In genomic region chr2:134232868-134233732, GRCh38 we compare ENCODE assay signal across 8 cellular contexts. TPM values are rescaled to one million over a fixed set of nuclear protein-coding genes. Genes with fewer than 3 reads are reported as not detected.
DNase-seq lines count a peak whose midpoint lies in the region; ATAC-seq, FAIRE-seq and TF ChIP-seq lines count a peak whose summit lies in the region.

No MANE protein-coding gene starts in this region.

- no peak for FAIRE-seq in K562 (lab: Jason Lieb, UNC)

- no peak for TF ChIP-seq RAD21 in K562 (CRISPR knock-in tag; conservative IDR thresholded peaks at IDR 0.05 in 1 of 2, IDR thresholded peaks at IDR 0.05 in 1 of 2)

- no peaks in the 10 kb centered on the region for H3K36me3 ChIP-seq in K562 (ENCODE audit: control insufficient read depth, insufficient read depth, low read length)

- H4K20me1 ChIP-seq in K562 (replicated peaks; ENCODE audit: control insufficient read depth, insufficient read depth, low read length), result no peaks in the 10 kb centered on the region

- no peaks in the 10 kb centered on the region for H3K9me1 ChIP-seq in K562 (ENCODE audit: control insufficient read depth, insufficient read depth, low read length)

- H3K4me2 ChIP-seq in K562 (ENCODE audit: insufficient read depth, low read length), result no peak overlapping the region

- no peaks in the 10 kb centered on the region for H3K27me3 ChIP-seq in HL-60 (ENCODE audit: insufficient read depth, poor library complexity, severe bottlenecking)
- H3K27me3 ChIP-seq in K562 (ENCODE audit: control insufficient read depth in 2 of 2, insufficient read depth in 2 of 2, low read length in 2 of 2), result no peaks in the 10 kb centered on the region

- H3K79me2 ChIP-seq in K562 (ENCODE audit: control insufficient read depth, insufficient read depth, low read length), result no peaks in the 10 kb centered on the region

- intact Hi-C loops in K562 (cut with micrococcal nuclease), result no loop called here

- TF ChIP-seq POLR2A in K562 (conservative IDR thresholded peaks at IDR 0.05), result no peak

- no TSS peak for BruUV-seq in K562 (replicated peaks; lab: Mats Ljungman, UMichigan)

- POLR2A ChIA-PET in K562 (lab: Yijun Ruan, JAX), result no interaction called here

- H3K9me3 ChIP-seq in K562 (replicated peaks; ENCODE audit: control insufficient read depth, insufficient read depth, low read depth, low read length), result peaks cover under 1% of the 10 kb centered on the region; the same call in 1 of the 2 replicates

- no peak overlapping the region for H3K27ac Mint-ChIP-seq in osteocyte (ENCODE audit: unreplicated experiment)

- H3K4me1 ChIP-seq in K562 (replicated peaks in 1 of 2; ENCODE audit: control insufficient read depth in 2 of 2, insufficient read depth in 2 of 2, low read length in 2 of 2), result peaks cover 0 to 8% of the 10 kb centered on the region in 2 experiments; a peak in 1 of 5 replicates

- WGBS in K562 (ENCODE audit: insufficient coverage, low coverage, missing lambda C conversion rate), result 42% methylated on average over 2 of the region's 2 CpGs

- H3K4me3 Mint-ChIP-seq in osteocyte (ENCODE audit: unreplicated experiment), result no peak overlapping the region

- no peak overlapping the region for H3K9ac ChIP-seq in K562 (ENCODE audit: insufficient read depth in 1 of 2, low read depth in 2 of 2, low read length in 2 of 2)

- peaks cover 11% of the 10 kb centered on the region for H3K9me3 Mint-ChIP-seq in osteocyte (ENCODE audit: unreplicated experiment)

- no peaks in the 10 kb centered on the region for H3K36me3 Mint-ChIP-seq in osteocyte (ENCODE audit: unreplicated experiment)

- CTCF ChIA-PET in K562 (lab: Yijun Ruan, JAX; ENCODE audit: low intra/inter-chr PET ratio), result no interaction called here

- no peak for TF ChIP-seq CTCF in HL-60 (IDR thresholded peaks at IDR 0.05; ENCODE audit: insufficient read depth, low read length)
- TF ChIP-seq CTCF in K562 (IDR thresholded peaks at IDR 0.05 in 2 of 3, conservative IDR thresholded peaks at IDR 0.05 in 1 of 3; ENCODE audit: insufficient read depth in 2 of 3, low read depth in 1 of 3, low read length in 3 of 3), result no peak
- no peak for TF ChIP-seq CTCF in osteocyte (IDR thresholded peaks at IDR 0.05)

- no peak for TF ChIP-seq EP300 in K562 (IDR thresholded peaks at IDR 0.05; ENCODE audit: low read length)

- no peak overlapping the region for H3K4me3 ChIP-seq in HL-60 (replicated peaks; ENCODE audit: insufficient read depth, low read length)
- H3K4me3 ChIP-seq in K562, result no peak overlapping the region

- H3K27me3 Mint-ChIP-seq in osteocyte (ENCODE audit: unreplicated experiment), result no peaks in the 10 kb centered on the region

- H2AFZ ChIP-seq in K562 (ENCODE audit: low read depth, low read length), result no peak overlapping the region

- peaks cover 15% of the 10 kb centered on the region for H3K4me1 Mint-ChIP-seq in osteocyte (ENCODE audit: unreplicated experiment)

- DNase-seq in GF-D8 (lab: John Stamatoyannopoulos, UW), result peak; percentile 50
- DNase-seq in HL-60 (ENCODE audit: low read depth in 1 of 2, low spot score in 1 of 2), result peak; percentile 21 to 36
- DNase-seq in K562 (ENCODE audit: extremely low read depth in 1 of 4, low spot score in 3 of 4), result no peak
- DNase-seq in NCI-H2227 (lab: John Stamatoyannopoulos, UW; ENCODE audit: unreplicated experiment), result no peak
- DNase-seq in RKO (ENCODE audit: low spot score), result no peak
- no peak for DNase-seq in cortex of kidney (lab: John Stamatoyannopoulos, UW)
- DNase-seq in osteocyte (ENCODE audit: extremely low spot score, unreplicated experiment), result no peak

- in situ Hi-C loops in K562 (cut with MboI), result no loop called here

- peak; percentile 47 for ATAC-seq in GM21390 (IDR thresholded peaks at IDR 0.05; ENCODE audit: unreplicated experiment)
- no peak for ATAC-seq in K562

- H3K27ac ChIP-seq in HL-60 (replicated peaks) (peak overlapping the region; percentile 32), K562 (ENCODE audit: extremely low read depth, low read depth, low read length) (no peak overlapping the region)

TF ChIP-seq in K562, 482 proteins besides CTCF, POLR2A, EP300 and RAD21:
- TF ChIP-seq MAFK (IDR thresholded peaks at IDR 0.05; ENCODE audit: low read length) (no peak), C11orf30 (IDR thresholded peaks at IDR 0.05; ENCODE audit: low read depth) (0 out of 2 replicates have a peak, but pooled peaks have one; percentile 13), ZNF316 (IDR thresholded peaks at IDR 0.05) (0 out of 2 replicates have a peak, but pooled peaks have one; percentile 14)
TF ChIP-seq in K562: peak in this region for 2.

RNA-seq across cellular contexts. Expression of gene MGAT5, which starts 20.8 kb away (rescaled TPM):
- 26.5 and 52.3 TPM in 2 replicates for total RNA-seq in K562 (2011; cell fraction: chromatin; rRNA removed; ENCODE audit: low replicate concordance)
- 30.8 and 33.2 TPM in 2 replicates for total RNA-seq in K562 (2011; cell fraction: nucleolus; rRNA removed)
- 24.4 and 30.8 TPM in 2 replicates for total RNA-seq in K562 (2011; cell fraction: nucleoplasm; rRNA removed)
- 10.4 and 13.2 TPM in 2 replicates for total RNA-seq in K562 (2014; rRNA removed)
- total RNA-seq in K562 (2014; rRNA removed; fragmentation: Illumina TruSeq; extraction: Trizol), result 11.6 and 14.2 TPM in 2 replicates
- total RNA-seq in K562 (2015; rRNA removed; fragmentation: Illumina TruSeq; extraction: Trizol), result 10.9 and 11.6 TPM in 2 replicates
- total RNA-seq in K562 (2021), result 18.6 and 22.6 TPM in 2 replicates
- polyA plus RNA-seq in K562 (2011; rRNA removed), result 8.2 and 8.3 TPM in 2 replicates
- polyA plus RNA-seq in K562 (2011; cell fraction: cytosol; rRNA removed), result 4.6 and 11.8 TPM in 2 replicates
- polyA plus RNA-seq in K562 (2011; cell fraction: nucleus; rRNA removed), result 9.4 and 11.3 TPM in 2 replicates
- polyA plus RNA-seq in K562 (2012), result 12.7 and 17.8 TPM in 2 replicates
- polyA plus RNA-seq in K562 (2014; fragmentation: Illumina TruSeq; extraction: Trizol), result 10.1 and 11.1 TPM in 2 replicates
- 1 to 10 TPM; 1.6 to 2.1 TPM for polyA plus RNA-seq in K562 (2014; fragmentation: Nextera tagmentation; extraction: Ambion mirVana)
- polyA plus RNA-seq in K562 (2014; rRNA removed), result 5.6 and 7.3 TPM in 2 replicates
- polyA minus RNA-seq in K562 (2011; rRNA and poly(A)+ RNA removed), result 30.6 and 54.6 TPM in 2 replicates
- 13.0 and 14.3 TPM in 2 replicates for polyA minus RNA-seq in K562 (2011; cell fraction: cytosol; rRNA and poly(A)+ RNA removed)
- polyA minus RNA-seq in K562 (2011; cell fraction: nucleus; rRNA and poly(A)+ RNA removed), result 21.1 and 52.9 TPM in 2 replicates
- total RNA-seq in osteocyte, result 22.6 and 23.8 TPM in 2 replicates

Comparison
In these comparisons a context has a peak if more than half of its experiments do, and no peak if none do; other contexts are left out.
1. DNase-seq: peak in GF-D8 (single experiment) and HL-60 (2 of 2); none in K562 (0 of 4), NCI-H2227 (single experiment), RKO (single experiment), cortex of kidney (single experiment) and osteocyte (single experiment).